Comparison of ENCODE assay signal across 9 cellular contexts in genomic region chrX:6012357-6012756, GRCh38.
"Had no signal": no experiment of that assay in that cellular context is flagged by ENCODE, and none has a peak within 500 bp of the region (broad histone marks: within the 10 kb centered on the region; RNA-seq: fewer than 3 reads in every experiment).

No MANE protein-coding gene starts in this region.

- H3K27ac Mint-ChIP-seq: IgD-negative memory B cell had no signal

- DNase-seq: GM23248, GOT3, H9, HCEC 1CT, KBM-7 had no signal

- H3K27ac ChIP-seq: GM23248, HL-60, KMS-11 had no signal

- H3K27me3 Mint-ChIP-seq: IgD-negative memory B cell had no signal

- H3K4me3 Mint-ChIP-seq: H9, IgD-negative memory B cell had no signal

- H3K36me3 Mint-ChIP-seq: IgD-negative memory B cell had no signal

- H3K4me1 Mint-ChIP-seq: IgD-negative memory B cell had no signal

- FAIRE-seq: H54 had no signal

- H3K4me2 ChIP-seq: KMS-11 had no signal

- H3K9me3 Mint-ChIP-seq: H9 had no signal

- H3K4me3 ChIP-seq: GM23248 had no signal

- H3K9ac ChIP-seq: GM23248, KMS-11 had no signal

- H2AFZ ChIP-seq: GM23248 had no signal
